34 cellular contexts compared by ENCODE assay signal in the genomic region with DNA sequence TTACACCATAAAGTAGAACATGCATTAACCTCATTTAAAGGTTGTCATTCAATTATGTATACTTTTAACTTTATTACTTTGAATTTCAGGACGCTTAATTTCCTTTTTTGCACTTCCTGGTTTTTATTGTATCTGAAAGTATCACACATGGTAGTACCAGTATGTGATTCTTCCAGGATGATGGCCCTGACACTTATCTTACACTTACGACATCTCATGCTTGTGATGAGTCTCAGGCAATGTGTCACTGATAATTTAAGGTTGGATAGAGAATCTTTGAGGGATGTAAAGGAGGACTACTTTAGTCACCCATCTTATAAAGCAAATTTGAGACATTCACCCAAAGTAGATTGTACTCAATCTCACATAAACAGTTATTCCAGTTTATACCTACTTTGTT.
"Had no signal": no experiment of that assay in that cellular context is flagged by ENCODE, and none has a peak within 500 bp of the region (broad histone marks: within the 10 kb centered on the region; RNA-seq: fewer than 3 reads in every experiment).

No MANE protein-coding gene starts in this region.

- ATAC-seq: activated naive CD4-positive, alpha-beta T cell treated with anti-CD3 and anti-CD28 coated beads, Interleukin-2, amount 50 U/mL, for 72 hours; activated naive CD8-positive, alpha-beta T cell treated with anti-CD3 and anti-CD28 coated beads, Interleukin-2, amount 50 U/mL, for 24 hours; activated T-cell treated with anti-CD3 and anti-CD28 coated beads, Interleukin-2, amount 50 U/mL, for 4 hours; activated T-cell treated with anti-CD3 and anti-CD28 coated beads, Interleukin-2, amount 50 U/mL, for 72 hours; activated T-helper 17 cell treated with anti-CD3 and anti-CD28 coated beads, Interleukin-2, amount 50 U/mL, for 72 hours; body of pancreas had no signal

- H3K27ac ChIP-seq: adrenal gland, ascending aorta, body of pancreas, brain microvascular endothelial cell, breast epithelium, cardiac muscle cell had no signal

- H3K36me3 ChIP-seq: adrenal gland, ascending aorta, brain microvascular endothelial cell, breast epithelium, cardiac muscle cell had no signal

- DNase-seq: activated effector memory CD4-positive, alpha-beta T cell treated with anti-CD3 and anti-CD28 coated beads, Interleukin-2, amount 50 U/mL, for 16 hours; activated effector memory CD4-positive, alpha-beta T cell treated with Interleukin-2 at 50 U/mL for 16 hours; activated gamma-delta T cell; activated gamma-delta T cell treated with Interleukin-2 at 50 U/mL for 16 hours; activated naive CD4-positive, alpha-beta T cell; activated naive CD4-positive, alpha-beta T cell treated with anti-CD3 and anti-CD28 coated beads for 36 hours; activated naive CD4-positive, alpha-beta T cell treated with anti-CD3 and anti-CD28 coated beads, Interleukin-2, amount 10 ng/mL, durations not matched to agents 7 days and 5 days; activated naive CD4-positive, alpha-beta T cell treated with anti-CD3 and anti-CD28 coated beads, Interleukin-2, amount 50 U/mL, for 16 hours; activated naive CD4-positive, alpha-beta T cell treated with Interleukin-2 at 50 U/mL for 16 hours; activated naive CD8-positive, alpha-beta T cell treated with anti-CD3 and anti-CD28 coated beads for 36 hours; activated naive CD8-positive, alpha-beta T cell treated with anti-CD3 and anti-CD28 coated beads, Interleukin-2, amount 10 ng/mL, durations not matched to agents 7 days and 5 days; activated naive CD8-positive, alpha-beta T cell treated with anti-CD3 and anti-CD28 coated beads, Interleukin-2, amount 50 U/mL, for 24 hours; activated T-cell treated with anti-CD3 and anti-CD28 coated beads, Interleukin-2, amount 50 U/mL, for 1 hour; activated T-cell treated with anti-CD3 and anti-CD28 coated beads, Interleukin-2, amount 50 U/mL, for 24 hours; activated T-cell treated with anti-CD3 and anti-CD28 coated beads, Interleukin-2, amount 50 U/mL, for 4 hours; activated T-cell treated with anti-CD3 and anti-CD28 coated beads, Interleukin-2, amount 50 U/mL, for 48 hours; activated T-cell treated with anti-CD3 and anti-CD28 coated beads, Interleukin-2, amount 50 U/mL, for 72 hours; adrenal gland; amniotic stem cell; amygdala; anterior cingulate cortex; aorta; body of pancreas; brain microvascular endothelial cell; caudate nucleus; central memory CD4-positive, alpha-beta T cell; cerebellar nuclear complex had no signal

- H3K4me3 ChIP-seq: adrenal gland, ascending aorta, body of pancreas, breast epithelium, cardiac muscle cell had no signal

- H3K27me3 ChIP-seq: adrenal gland, ascending aorta, body of pancreas, brain microvascular endothelial cell, breast epithelium, cardiac muscle cell had no signal

- FAIRE-seq: astrocyte, bronchial epithelial cell had no signal

- H3K4me1 ChIP-seq: adrenal gland, ascending aorta, body of pancreas, breast epithelium had no signal

- H3K9me3 ChIP-seq: adrenal gland, ascending aorta, body of pancreas, breast epithelium had no signal
